Comparison of ENCODE assay signal across 11 cellular contexts in genomic region chr6:130776287-130776925, GRCh38. TPM values are rescaled to one million over a fixed set of nuclear protein-coding genes. Genes with fewer than 3 reads are reported as not detected.
DNase-seq lines count a peak whose midpoint lies in the region; ATAC-seq, FAIRE-seq and TF ChIP-seq lines count a peak whose summit lies in the region.
"Had no signal": no experiment of that assay in that cellular context is flagged by ENCODE, and none has a peak within 500 bp of the region (broad histone marks: within the 10 kb centered on the region; RNA-seq: fewer than 3 reads in every experiment).

No MANE protein-coding gene starts in this region.

- H3K36me3 Mint-ChIP-seq in glutamatergic neuron (ENCODE audit: unreplicated experiment), result no peaks in the 10 kb centered on the region

- H3K9me3 Mint-ChIP-seq in glutamatergic neuron (ENCODE audit: unreplicated experiment), result no peaks in the 10 kb centered on the region
- H3K9me3 Mint-ChIP-seq: dendritic cell treated with granulocyte-macrophage colony-stimulating factor and Interleukin-4, amounts not matched to agents 40 ng/mL and 50 ng/mL, for 4 days had no signal

- H3K27ac Mint-ChIP-seq in glutamatergic neuron (ENCODE audit: unreplicated experiment), result no peak overlapping the region
- H3K27ac Mint-ChIP-seq: dendritic cell treated with granulocyte-macrophage colony-stimulating factor and Interleukin-4, amounts not matched to agents 40 ng/mL and 50 ng/mL, for 4 days had no signal

- ATAC-seq in GM18907 (IDR thresholded peaks at IDR 0.05; ENCODE audit: unreplicated experiment), result peak; percentile 94
- ATAC-seq in GM21717 (IDR thresholded peaks at IDR 0.05; ENCODE audit: unreplicated experiment), result peak; percentile 99
- peak; percentile 94 for ATAC-seq in HG03432 (IDR thresholded peaks at IDR 0.05; ENCODE audit: unreplicated experiment)
- peak; percentile 58 for ATAC-seq in left lobe of liver

- H3K4me3 Mint-ChIP-seq in glutamatergic neuron (ENCODE audit: unreplicated experiment), result no peak overlapping the region
- H3K4me3 Mint-ChIP-seq: dendritic cell treated with granulocyte-macrophage colony-stimulating factor and Interleukin-4, amounts not matched to agents 40 ng/mL and 50 ng/mL, for 4 days had no signal

- H3K27me3 Mint-ChIP-seq in glutamatergic neuron (ENCODE audit: unreplicated experiment), result no peaks in the 10 kb centered on the region
- H3K27me3 Mint-ChIP-seq: dendritic cell treated with granulocyte-macrophage colony-stimulating factor and Interleukin-4, amounts not matched to agents 40 ng/mL and 50 ng/mL, for 4 days had no signal

- no peaks in the 10 kb centered on the region for H3K4me1 Mint-ChIP-seq in glutamatergic neuron (ENCODE audit: low read depth, unreplicated experiment)

- no peak for FAIRE-seq in HTR-8/SVneo (lab: Jason Lieb, UNC)
- FAIRE-seq: islet of Langerhans had no signal

- TF ChIP-seq CTCF in glutamatergic neuron (IDR thresholded peaks at IDR 0.05; ENCODE audit: partially characterized antibody, unreplicated experiment), result no peak

- no peak for DNase-seq in left lobe of liver (ENCODE audit: low spot score)
- no peak for DNase-seq in glutamatergic neuron
- no peak for DNase-seq in NCI-H2029 treated with DMSO at 0.1 percent for 48 hours (lab: John Stamatoyannopoulos, UW)
- DNase-seq in occipital lobe (lab: John Stamatoyannopoulos, UW), result no peak
- DNase-seq in HTR-8/SVneo (ENCODE audit: insufficient read length, low spot score), result no peak
- DNase-seq: posterior cingulate gyrus had no signal

RNA-seq across cellular contexts. Expression of gene SMLR1, which starts 50.8 kb away (rescaled TPM):
- 22.2 TPM for total RNA-seq in left lobe of liver
- total RNA-seq in glutamatergic neuron (ENCODE audit: unreplicated experiment), result not detected
- not detected for total RNA-seq in occipital lobe

Comparison
In these comparisons a context has a peak if more than half of its experiments do, and no peak if none do; other contexts are left out.
1. RNA of gene SMLR1, which starts 50.8 kb away (total RNA-seq): 22.2 TPM in left lobe of liver (single experiment); not detected in glutamatergic neuron (single experiment) and not detected in occipital lobe (single experiment); every median in the first group is over 10 times any median in the second.
2. Peak in every context shown above with its lines, with median percentiles within 50 percentile points of each other: ATAC-seq.